22 cellular contexts compared by ENCODE assay signal in genomic region chr5:14607089-14607488, GRCh38.
"Had no signal": no experiment of that assay in that cellular context is flagged by ENCODE, and none has a peak within 500 bp of the region (broad histone marks: within the 10 kb centered on the region; RNA-seq: fewer than 3 reads in every experiment).

No MANE protein-coding gene starts in this region.

- H3K9me3 ChIP-seq: SJSA1 had no signal

- H3K4me1 Mint-ChIP-seq: activated naive CD4-positive, alpha-beta T cell treated with anti-CD3 and anti-CD28 coated beads, Interleukin-2, amount 50 U/mL, for 24 hours had no signal

- H3K27ac ChIP-seq: brain microvascular endothelial cell, cardiac muscle cell, SJSA1 had no signal

- H3K4me1 ChIP-seq: SJSA1 had no signal

- H3K27ac Mint-ChIP-seq: activated CD8-positive, alpha-beta T cell treated with anti-CD3 and anti-CD28 coated beads for 36 hours; activated naive CD4-positive, alpha-beta T cell treated with anti-CD3 and anti-CD28 coated beads, Interleukin-2, amount 50 U/mL, for 24 hours; IgD-negative memory B cell; T-helper 1 cell treated with Interleukin-12 subunit alpha and Interleukin-12 subunit beta and Interleukin-4 antibody, amounts not matched to agents 30 μg/mL and 1 μg/mL, for 36 hours had no signal

- H3K27me3 ChIP-seq: brain microvascular endothelial cell, cardiac muscle cell had no signal

- H3K4me3 Mint-ChIP-seq: activated CD8-positive, alpha-beta T cell treated with anti-CD3 and anti-CD28 coated beads for 36 hours; activated naive CD4-positive, alpha-beta T cell treated with anti-CD3 and anti-CD28 coated beads, Interleukin-2, amount 50 U/mL, for 24 hours; IgD-negative memory B cell; T-helper 1 cell treated with Interleukin-12 subunit alpha and Interleukin-12 subunit beta and Interleukin-4 antibody, amounts not matched to agents 30 μg/mL and 1 μg/mL, for 36 hours had no signal

- H3K36me3 Mint-ChIP-seq: IgD-negative memory B cell had no signal

- H3K36me3 ChIP-seq: brain microvascular endothelial cell, cardiac muscle cell, SJSA1 had no signal

- H3K4me3 ChIP-seq: cardiac muscle cell, SJSA1 had no signal

- DNase-seq: activated CD4-positive, CD25-positive, alpha-beta regulatory T cell; activated CD8-positive, alpha-beta memory T cell treated with anti-CD3 and anti-CD28 coated beads, Interleukin-2, amount 50 U/mL, for 4 hours; activated CD8-positive, alpha-beta T cell treated with anti-CD3 and anti-CD28 coated beads for 36 hours; brain microvascular endothelial cell; KG1; MV-4-11; NCI-H1092 treated with DMSO at 0.1 percent for 48 hours; NCI-H1417 treated with DMSO at 0.1 percent for 48 hours; NCI-H1694 treated with DMSO at 0.1 percent for 48 hours; NCI-H2029 treated with DMSO at 0.1 percent for 48 hours; NCI-H345; NCI-H510A; NCI-H526 treated with DMSO at 0.1 percent for 48 hours; PC-3; SHP77; T1000 had no signal

- ATAC-seq: activated CD8-positive, alpha-beta T cell treated with anti-CD3 and anti-CD28 coated beads for 36 hours; PC-3; SK-N-SH treated with all-trans-retinoic acid at 6 μM for 48 hours had no signal

- H3K9me3 Mint-ChIP-seq: activated CD8-positive, alpha-beta T cell treated with anti-CD3 and anti-CD28 coated beads for 36 hours; activated naive CD4-positive, alpha-beta T cell treated with anti-CD3 and anti-CD28 coated beads, Interleukin-2, amount 50 U/mL, for 24 hours; IgD-negative memory B cell; T-helper 1 cell treated with Interleukin-12 subunit alpha and Interleukin-12 subunit beta and Interleukin-4 antibody, amounts not matched to agents 30 μg/mL and 1 μg/mL, for 36 hours had no signal

- H3K27me3 Mint-ChIP-seq: activated CD8-positive, alpha-beta T cell treated with anti-CD3 and anti-CD28 coated beads for 36 hours; activated naive CD4-positive, alpha-beta T cell treated with anti-CD3 and anti-CD28 coated beads, Interleukin-2, amount 50 U/mL, for 24 hours had no signal
